In genomic region chr11:69385832-69386415, GRCh38 we compare ENCODE assay signal across 16 cellular contexts.
A peak's percentile ranks its signal among the peaks of the same experiment; 100 is the strongest.
DNase-seq lines count a peak whose midpoint lies in the region; ATAC-seq and TF ChIP-seq lines count a peak whose summit lies in the region.
"Had no signal": no experiment of that assay in that cellular context is flagged by ENCODE, and none has a peak within 500 bp of the region (broad histone marks: within the 10 kb centered on the region; RNA-seq: fewer than 3 reads in every experiment).

No MANE protein-coding gene starts in this region.

- peak; percentile 33 for DNase-seq in activated CD8-positive, alpha-beta memory T cell treated with anti-CD3 and anti-CD28 coated beads for 24 hours
- no peak for DNase-seq in activated CD8-positive, alpha-beta memory T cell treated with anti-CD3 and anti-CD28 coated beads, Interleukin-2, amount 10 ng/mL, durations not matched to agents 7 days and 5 days
- DNase-seq in Caco-2, result peak in 1 of 2 experiments; percentile 31
- peak; percentile 38 for DNase-seq in islet precursor cell
- peak; percentile 61 for DNase-seq in posterior vena cava (ENCODE audit: low spot score)
- DNase-seq in SW 1271 (lab: John Stamatoyannopoulos, UW), result no peak
- no peak for DNase-seq in activated gamma-delta T cell (lab: John Stamatoyannopoulos, UW)
- DNase-seq in NCI-H1694 (lab: John Stamatoyannopoulos, UW), result no peak
- DNase-seq: CD8-positive, alpha-beta T cell; DMS79 treated with DMSO at 0.1 percent for 48 hours; NCI-H1930; NCI-H2171; NCI-H446; NCI-H69 had no signal

- H3K4me3 ChIP-seq in Caco-2 (ENCODE audit: low read depth, low read length), result no peak overlapping the region
- H3K4me3 ChIP-seq: BLaER1 had no signal

- BruUV-seq in Caco-2 (replicated peaks; lab: Mats Ljungman, UMichigan), result no TSS peak

- peaks cover 15% of the 10 kb centered on the region for H3K4me1 ChIP-seq in Caco-2

- CTCF ChIA-PET in activated CD8-positive, alpha-beta memory T cell treated with anti-CD3 and anti-CD28 coated beads, Interleukin-2, amount 10 ng/mL, durations not matched to agents 7 days and 5 days (lab: Charles Lee), result no interaction called here
- CTCF ChIA-PET in Caco-2 (lab: Charles Lee), result no interaction called here

- ATAC-seq in activated CD8-positive, alpha-beta memory T cell treated with anti-CD3 and anti-CD28 coated beads, Interleukin-2, amount 10 ng/mL, durations not matched to agents 7 days and 5 days, result no peak
- ATAC-seq: CD8-positive, alpha-beta T cell; HCT116 had no signal

- peaks cover 12% of the 10 kb centered on the region for H3K9me3 ChIP-seq in Caco-2

- no peaks in the 10 kb centered on the region for H3K36me3 ChIP-seq in Caco-2 (ENCODE audit: control insufficient read depth, insufficient read depth, low read length)
- H3K36me3 ChIP-seq: BLaER1 had no signal

- H3K4me3 Mint-ChIP-seq in activated CD8-positive, alpha-beta memory T cell treated with anti-CD3 and anti-CD28 coated beads, Interleukin-2, amount 10 ng/mL, durations not matched to agents 7 days and 5 days, result no peak overlapping the region
- no peak overlapping the region for H3K4me3 Mint-ChIP-seq in Caco-2 (ENCODE audit: unreplicated experiment)
- H3K4me3 Mint-ChIP-seq: CD8-positive, alpha-beta T cell had no signal

- no peaks in the 10 kb centered on the region for H3K36me3 Mint-ChIP-seq in activated CD8-positive, alpha-beta memory T cell treated with anti-CD3 and anti-CD28 coated beads, Interleukin-2, amount 10 ng/mL, durations not matched to agents 7 days and 5 days
- peaks cover 9% of the 10 kb centered on the region for H3K36me3 Mint-ChIP-seq in Caco-2 (ENCODE audit: insufficient read depth, unreplicated experiment)
- H3K36me3 Mint-ChIP-seq: CD8-positive, alpha-beta T cell had no signal

- H3K27me3 Mint-ChIP-seq in activated CD8-positive, alpha-beta memory T cell treated with anti-CD3 and anti-CD28 coated beads, Interleukin-2, amount 10 ng/mL, durations not matched to agents 7 days and 5 days, result no peaks in the 10 kb centered on the region
- no peaks in the 10 kb centered on the region for H3K27me3 Mint-ChIP-seq in Caco-2 (ENCODE audit: insufficient read depth, unreplicated experiment)

- H3K4me1 Mint-ChIP-seq in activated CD8-positive, alpha-beta memory T cell treated with anti-CD3 and anti-CD28 coated beads, Interleukin-2, amount 10 ng/mL, durations not matched to agents 7 days and 5 days, result peaks cover 2% of the 10 kb centered on the region
- H3K4me1 Mint-ChIP-seq in Caco-2 (ENCODE audit: low read depth, unreplicated experiment), result peaks cover 15% of the 10 kb centered on the region

- peaks cover 10% of the 10 kb centered on the region for H3K9me3 Mint-ChIP-seq in activated CD8-positive, alpha-beta memory T cell treated with anti-CD3 and anti-CD28 coated beads, Interleukin-2, amount 10 ng/mL, durations not matched to agents 7 days and 5 days (ENCODE audit: low read depth)
- H3K9me3 Mint-ChIP-seq in Caco-2 (ENCODE audit: unreplicated experiment), result peaks cover 23% of the 10 kb centered on the region

- no peak for TF ChIP-seq CTCF in Caco-2 (IDR thresholded peaks at IDR 0.05; ENCODE audit: insufficient read depth in 1 of 2, low read depth in 1 of 2, low read length in 1 of 2, severe bottlenecking in 1 of 2, unreplicated experiment in 1 of 2)

- H3K27ac Mint-ChIP-seq in activated CD8-positive, alpha-beta memory T cell treated with anti-CD3 and anti-CD28 coated beads, Interleukin-2, amount 10 ng/mL, durations not matched to agents 7 days and 5 days, result no peak overlapping the region
- H3K27ac Mint-ChIP-seq in Caco-2 (ENCODE audit: unreplicated experiment), result peak overlapping the region; percentile 19
- H3K27ac Mint-ChIP-seq: CD8-positive, alpha-beta T cell had no signal

- POLR2A ChIA-PET in Caco-2 (lab: Charles Lee), result no interaction called here

- intact Hi-C loops in Caco-2 (cut with micrococcal nuclease; ENCODE audit: unreplicated experiment) (no loop called here), posterior vena cava (cut with DNase I) (no loop called here)

- no peaks in the 10 kb centered on the region for H3K27me3 ChIP-seq in Caco-2 (replicated peaks; ENCODE audit: control insufficient read depth, insufficient read depth, low read length)
- H3K27me3 ChIP-seq: BLaER1 had no signal

Comparison
In these comparisons a context has a peak if more than half of its experiments do, and no peak if none do; other contexts are left out.
1. DNase-seq: peak in activated CD8-positive, alpha-beta memory T cell treated with anti-CD3 and anti-CD28 coated beads for 24 hours (single experiment), islet precursor cell (single experiment) and posterior vena cava (single experiment); none in activated CD8-positive, alpha-beta memory T cell treated with anti-CD3 and anti-CD28 coated beads, Interleukin-2, amount 10 ng/mL, durations not matched to agents 7 days and 5 days (single experiment), SW 1271 (0 of 2), activated gamma-delta T cell (single experiment) and NCI-H1694 (single experiment).